ENCODE assay signal across 8 cellular contexts in the genomic region with DNA sequence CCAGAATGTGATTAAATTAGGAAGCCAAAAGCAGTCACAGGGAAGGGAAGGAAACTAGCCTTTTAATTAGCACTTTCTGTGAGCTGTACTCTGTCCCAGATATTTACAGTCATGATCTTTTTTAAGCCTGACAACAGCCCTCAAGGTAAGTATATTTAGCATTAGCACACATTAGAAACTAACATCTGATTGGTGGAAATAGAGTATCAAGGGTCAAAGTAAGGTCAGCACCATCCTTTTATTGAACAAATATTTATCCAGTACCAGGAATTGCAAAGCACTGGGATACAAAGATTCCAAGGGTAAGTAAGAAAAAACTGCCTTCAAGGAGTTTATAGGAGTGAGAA. TPM values are rescaled to one million over a fixed set of nuclear protein-coding genes. Genes with fewer than 3 reads are reported as not detected.
DNase-seq lines count a peak whose midpoint lies in the region; ATAC-seq lines count a peak whose summit lies in the region.

No MANE protein-coding gene starts in this region.

- H3K9me3 Mint-ChIP-seq in activated CD8-positive, alpha-beta T cell treated with anti-CD3 and anti-CD28 coated beads, Interleukin-2, amount 10 ng/mL, durations not matched to agents 7 days and 5 days (ENCODE audit: insufficient read depth), result no peaks in the 10 kb centered on the region

- H3K27ac Mint-ChIP-seq in activated CD8-positive, alpha-beta T cell treated with anti-CD3 and anti-CD28 coated beads, Interleukin-2, amount 10 ng/mL, durations not matched to agents 7 days and 5 days, result no peak overlapping the region

- POLR2A ChIA-PET in activated CD8-positive, alpha-beta T cell treated with anti-CD3 and anti-CD28 coated beads, Interleukin-2, amount 10 ng/mL, durations not matched to agents 7 days and 5 days (lab: Charles Lee), result interaction anchor here (0.8 kb wide), 1 partner anchor 144 kb away, joined by 3 read pairs; no protein-coding TSS in a partner anchor

- peak overlapping the region; percentile 64 for H3K4me3 Mint-ChIP-seq in activated CD8-positive, alpha-beta T cell treated with anti-CD3 and anti-CD28 coated beads, Interleukin-2, amount 10 ng/mL, durations not matched to agents 7 days and 5 days

- H3K36me3 Mint-ChIP-seq in activated CD8-positive, alpha-beta T cell treated with anti-CD3 and anti-CD28 coated beads, Interleukin-2, amount 10 ng/mL, durations not matched to agents 7 days and 5 days (ENCODE audit: low read depth), result no peaks in the 10 kb centered on the region

- CTCF ChIA-PET in activated CD8-positive, alpha-beta T cell treated with anti-CD3 and anti-CD28 coated beads, Interleukin-2, amount 10 ng/mL, durations not matched to agents 7 days and 5 days (lab: Charles Lee), result interaction anchor here (0.7 to 0.9 kb wide), 2 partner anchors 13 to 67 kb away, joined by 3 read pairs; no protein-coding TSS in a partner anchor

- H3K4me1 Mint-ChIP-seq in activated CD8-positive, alpha-beta T cell treated with anti-CD3 and anti-CD28 coated beads, Interleukin-2, amount 10 ng/mL, durations not matched to agents 7 days and 5 days (ENCODE audit: low read depth), result peaks cover 17% of the 10 kb centered on the region

- ATAC-seq in GM18508 (IDR thresholded peaks at IDR 0.05; ENCODE audit: insufficient read depth, unreplicated experiment) (peak; percentile 9), HG02798 (IDR thresholded peaks at IDR 0.05; ENCODE audit: poor library complexity, unreplicated experiment) (peak; percentile 24), left colon (peak; percentile 62), GM18520 (IDR thresholded peaks at IDR 0.05; ENCODE audit: unreplicated experiment) (no peak)
- no peak for ATAC-seq in activated CD8-positive, alpha-beta T cell treated with anti-CD3 and anti-CD28 coated beads, Interleukin-2, amount 10 ng/mL, durations not matched to agents 7 days and 5 days

- DNase-seq in activated CD8-positive, alpha-beta T cell treated with anti-CD3 and anti-CD28 coated beads, Interleukin-2, amount 10 ng/mL, durations not matched to agents 7 days and 5 days, result no peak
- DNase-seq in left colon (no peak), middle frontal gyrus (ENCODE audit: extremely low spot score, low spot score) (no peak), mucosa of gallbladder (ENCODE audit: low spot score) (no peak), CD1c-positive myeloid dendritic cell (ENCODE audit: extremely low spot score) (no peak)

- H3K27me3 Mint-ChIP-seq in activated CD8-positive, alpha-beta T cell treated with anti-CD3 and anti-CD28 coated beads, Interleukin-2, amount 10 ng/mL, durations not matched to agents 7 days and 5 days (ENCODE audit: low read depth), result peaks cover 9% of the 10 kb centered on the region

- intact Hi-C loops in left colon (cut with DNase I, micrococcal nuclease), result no loop called here

RNA-seq across cellular contexts. Expression of a gene that starts 28.2 kb away (rescaled TPM):
- not detected for total RNA-seq in activated CD8-positive, alpha-beta T cell treated with anti-CD3 and anti-CD28 coated beads, Interleukin-2, amount 10 ng/mL, durations not matched to agents 7 days and 5 days
- total RNA-seq in left colon (under 1 TPM in 1 of 2 donors, not detected in 1; 0.17 TPM), mucosa of gallbladder (0.49 TPM)

RNA-seq across cellular contexts. Expression of a gene that starts 38.9 kb away (rescaled TPM):
- total RNA-seq in activated CD8-positive, alpha-beta T cell treated with anti-CD3 and anti-CD28 coated beads, Interleukin-2, amount 10 ng/mL, durations not matched to agents 7 days and 5 days, result 100 to 1,000 TPM; 768 to 782 TPM
- total RNA-seq in left colon (100 to 1,000 TPM; 251 to 271 TPM), mucosa of gallbladder (402 TPM)

Comparison
In these comparisons a context has a peak if more than half of its experiments do, and no peak if none do; other contexts are left out.
1. ATAC-seq: peak in GM18508 (single experiment), HG02798 (single experiment) and left colon (single experiment); none in activated CD8-positive, alpha-beta T cell treated with anti-CD3 and anti-CD28 coated beads, Interleukin-2, amount 10 ng/mL, durations not matched to agents 7 days and 5 days (single experiment) and GM18520 (single experiment).